Comparison of ENCODE assay signal across 19 cellular contexts in genomic region chr6:51289041-51289440, GRCh38.
A peak's percentile ranks its signal among the peaks of the same experiment; 100 is the strongest.
DNase-seq lines count a peak whose midpoint lies in the region; ATAC-seq and TF ChIP-seq lines count a peak whose summit lies in the region.
"Had no signal": no experiment of that assay in that cellular context is flagged by ENCODE, and none has a peak within 500 bp of the region (broad histone marks: within the 10 kb centered on the region; RNA-seq: fewer than 3 reads in every experiment).

No MANE protein-coding gene starts in this region.

- intact Hi-C loops in MCF 10A (cut with micrococcal nuclease), result no loop called here
- intact Hi-C loops in breast epithelium (cut with DNase I; ENCODE audit: low total_unique reads), result no loop called here
- intact Hi-C loops in adrenal gland (cut with DNase I), result no loop called here

- WGBS in adrenal gland, 4 donors, result 74 to 94% (median 80%) methylated on average over 3 of the region's 3 CpGs

- CTCF ChIA-PET in MCF 10A (lab: Yijun Ruan, JAX), result interaction anchor here (0.6 to 1.1 kb wide), 2 partner anchors 61 to 1808 kb away, joined by 3 read pairs; no protein-coding TSS in a partner anchor

- H3K27me3 ChIP-seq in breast epithelium, result no peaks in the 10 kb centered on the region
- H3K27me3 ChIP-seq in adrenal gland, result no peaks in the 10 kb centered on the region

- POLR2A ChIA-PET in MCF 10A (lab: Yijun Ruan, JAX), result interaction anchor here (0.7 to 1.8 kb wide), 3 partner anchors 11 to 572 kb away, joined by 3 to 5 read pairs (median 3); no protein-coding TSS in a partner anchor

- H3K36me3 ChIP-seq in breast epithelium, result no peaks in the 10 kb centered on the region
- no peaks in the 10 kb centered on the region for H3K36me3 ChIP-seq in adrenal gland (replicated peaks in 1 of 2)

- H3K27me3 Mint-ChIP-seq in MCF 10A (ENCODE audit: insufficient read depth, unreplicated experiment), result no peaks in the 10 kb centered on the region
- H3K27me3 Mint-ChIP-seq: IgD-negative memory B cell had no signal

- no peak for ATAC-seq in GM18520 (IDR thresholded peaks at IDR 0.05; ENCODE audit: unreplicated experiment)
- ATAC-seq: SK-N-SH treated with all-trans-retinoic acid at 6 μM for 48 hours had no signal

- no peak overlapping the region for H3K4me3 Mint-ChIP-seq in MCF 10A (ENCODE audit: unreplicated experiment)
- H3K4me3 Mint-ChIP-seq: HFFc6, IgD-negative memory B cell had no signal

- H3K9me3 ChIP-seq in breast epithelium, result no peaks in the 10 kb centered on the region
- no peaks in the 10 kb centered on the region for H3K9me3 ChIP-seq in adrenal gland (replicated peaks in 1 of 3)

- DNase-seq in MCF 10A (ENCODE audit: unreplicated experiment) (peak; percentile 9), breast epithelium (ENCODE audit: low spot score in 2 of 2) (no peak), astrocyte of the hippocampus (ENCODE audit: low read depth, low spot score) (peak; percentile 35), fibroblast of gingiva (ENCODE audit: low read depth) (peak; percentile 78), adrenal gland (no peak), NCI-H446 (lab: John Stamatoyannopoulos, UW) (no peak)
- DNase-seq in NK-92 treated with Interleukin-12 subunit alpha and Interleukin-12 subunit beta, amount 100 ng/mL, for 24 hours (lab: John Stamatoyannopoulos, UW), result no peak
- DNase-seq: C1 segment of cervical spinal cord, COR-L47, GF-D8, HFFc6, NCI-H1436, NCI-H2029 treated with DMSO at 0.1 percent for 48 hours, NCI-H510A treated with DMSO at 0.1 percent for 48 hours, NCI-H82, SHP77 had no signal

- no peaks in the 10 kb centered on the region for H3K4me1 ChIP-seq in breast epithelium
- H3K4me1 ChIP-seq in adrenal gland (replicated peaks in 1 of 2), result no peaks in the 10 kb centered on the region

- H3K9me3 Mint-ChIP-seq in MCF 10A (ENCODE audit: unreplicated experiment), result no peaks in the 10 kb centered on the region
- H3K9me3 Mint-ChIP-seq: IgD-negative memory B cell had no signal

- TF ChIP-seq POLR2A in breast epithelium (IDR thresholded peaks at IDR 0.05) (no peak), adrenal gland (IDR thresholded peaks at IDR 0.05) (no peak)

- H3K4me3 ChIP-seq in breast epithelium, result no peak overlapping the region
- H3K4me3 ChIP-seq in adrenal gland, result no peak overlapping the region

- no peaks in the 10 kb centered on the region for H3K36me3 Mint-ChIP-seq in MCF 10A (ENCODE audit: insufficient read depth, unreplicated experiment)
- H3K36me3 Mint-ChIP-seq: IgD-negative memory B cell had no signal

- TF ChIP-seq CTCF in MCF 10A (IDR thresholded peaks at IDR 0.05; ENCODE audit: unreplicated experiment), result no peak
- no peak for TF ChIP-seq CTCF in breast epithelium (IDR thresholded peaks at IDR 0.05)
- no peak for TF ChIP-seq CTCF in adrenal gland (IDR thresholded peaks at IDR 0.05)

- H3K27ac Mint-ChIP-seq in MCF 10A (ENCODE audit: low read depth, unreplicated experiment), result no peak overlapping the region
- H3K27ac Mint-ChIP-seq: HFFc6, IgD-negative memory B cell had no signal

- no TSS peak for BruUV-seq in MCF 10A (replicated peaks; lab: Mats Ljungman, UMichigan)

- H3K4me1 Mint-ChIP-seq in MCF 10A (ENCODE audit: insufficient read depth, unreplicated experiment), result peaks cover 17% of the 10 kb centered on the region
- H3K4me1 Mint-ChIP-seq: IgD-negative memory B cell had no signal

- no peak overlapping the region for H3K27ac ChIP-seq in breast epithelium
- H3K27ac ChIP-seq in adrenal gland, result no peak overlapping the region

Comparison
In these comparisons a context has a peak if more than half of its experiments do, and no peak if none do; other contexts are left out.
1. DNase-seq: peak in MCF 10A (single experiment), astrocyte of the hippocampus (single experiment) and fibroblast of gingiva (single experiment); none in breast epithelium (0 of 2), adrenal gland (0 of 7), NCI-H446 (0 of 2) and NK-92 treated with Interleukin-12 subunit alpha and Interleukin-12 subunit beta, amount 100 ng/mL, for 24 hours (single experiment).